Comparison of ENCODE assay signal across 8 cellular contexts in genomic region chr14:75654127-75654732, GRCh38. TPM values are rescaled to one million over a fixed set of nuclear protein-coding genes. Genes with fewer than 3 reads are reported as not detected.
DNase-seq lines count a peak whose midpoint lies in the region; TF ChIP-seq lines count a peak whose summit lies in the region.

No MANE protein-coding gene starts in this region.

- H3K27ac ChIP-seq in HL-60 (replicated peaks) (no peak overlapping the region), esophagus squamous epithelium (no peak overlapping the region)

- peak overlapping the region in 1 of 3 experiments; percentile 71 for H3K27ac Mint-ChIP-seq in nephron

- no peak overlapping the region for H3K4me3 ChIP-seq in HL-60 (replicated peaks; ENCODE audit: insufficient read depth, low read length)
- no peak overlapping the region for H3K4me3 ChIP-seq in esophagus squamous epithelium

- WGBS in esophagus squamous epithelium, 2 donors: 7 to 9% methylated on average over 4 of the region's 4 CpGs

- peaks cover 21% of the 10 kb centered on the region for H3K4me1 Mint-ChIP-seq in nephron

- intact Hi-C loops in esophagus squamous epithelium (cut with DNase I): loop anchor here (2.0 kb wide), 1 partner anchor 75 kb away; the partner anchor contains the start of gene FLVCR2

- DNase-seq in NCI-H82 (lab: John Stamatoyannopoulos, UW) (peak; percentile 63), NCI-H82 treated with DMSO at 0.1 percent for 48 hours (lab: John Stamatoyannopoulos, UW; ENCODE audit: unreplicated experiment) (no peak), HL-60 (ENCODE audit: low read depth in 1 of 2, low spot score in 1 of 2) (peak in 1 of 2 experiments; percentile 53), OCI-M1 (lab: John Stamatoyannopoulos, UW) (peak; percentile 70), activated T-cell treated with anti-CD3 and anti-CD28 coated beads for 24 hours (ENCODE audit: low read depth) (peak; percentile 76), esophagus squamous epithelium (lab: John Stamatoyannopoulos, UW) (peak; percentile 2)
- DNase-seq in stimulated activated naive CD4-positive, alpha-beta T cell treated with Interleukin-2 at 50 U/mL for 16 hours (lab: John Stamatoyannopoulos, UW): peak; percentile 72

- peak; percentile 75 for TF ChIP-seq CTCF in HL-60 (IDR thresholded peaks at IDR 0.05; ENCODE audit: insufficient read depth, low read length)
- peak; percentile 91 to 97 (median 94) for TF ChIP-seq CTCF in esophagus squamous epithelium (IDR thresholded peaks at IDR 0.05)
- TF ChIP-seq CTCF in nephron (IDR thresholded peaks at IDR 0.05; ENCODE audit: unreplicated experiment in 3 of 3): peak; percentile 92 to 99 (median 98)

- H3K4me1 ChIP-seq in esophagus squamous epithelium: peaks cover 0 to 15% (median 0%) of the 10 kb centered on the region in 3 donors

- H3K27me3 Mint-ChIP-seq in nephron (ENCODE audit: low read depth): no peaks in the 10 kb centered on the region

- no peak overlapping the region for H3K4me3 Mint-ChIP-seq in nephron

- no peaks in the 10 kb centered on the region for H3K27me3 ChIP-seq in HL-60 (ENCODE audit: insufficient read depth, poor library complexity, severe bottlenecking)
- no peaks in the 10 kb centered on the region for H3K27me3 ChIP-seq in esophagus squamous epithelium

- no peaks in the 10 kb centered on the region for H3K9me3 Mint-ChIP-seq in nephron

- peaks cover 4 to 86% (median 30%) of the 10 kb centered on the region in 3 donors for H3K36me3 ChIP-seq in esophagus squamous epithelium

- TF ChIP-seq POLR2A in esophagus squamous epithelium (IDR thresholded peaks at IDR 0.05): no peak

- H3K9me3 ChIP-seq in esophagus squamous epithelium: no peaks in the 10 kb centered on the region

- peaks cover 59% of the 10 kb centered on the region for H3K36me3 Mint-ChIP-seq in nephron (ENCODE audit: low read depth)

RNA-seq across cellular contexts. Expression of gene ERG28, which starts 6.4 kb away (rescaled TPM):
- total RNA-seq in esophagus squamous epithelium: 10 to 100 TPM; 14.5 to 23.2 (median 19.4) TPM

RNA-seq across cellular contexts. Expression of gene TTLL5, which starts 6.8 kb away (rescaled TPM):
- total RNA-seq in esophagus squamous epithelium: 10 to 100 TPM; 14.2 to 27.1 (median 21.2) TPM
